In the genomic region with DNA sequence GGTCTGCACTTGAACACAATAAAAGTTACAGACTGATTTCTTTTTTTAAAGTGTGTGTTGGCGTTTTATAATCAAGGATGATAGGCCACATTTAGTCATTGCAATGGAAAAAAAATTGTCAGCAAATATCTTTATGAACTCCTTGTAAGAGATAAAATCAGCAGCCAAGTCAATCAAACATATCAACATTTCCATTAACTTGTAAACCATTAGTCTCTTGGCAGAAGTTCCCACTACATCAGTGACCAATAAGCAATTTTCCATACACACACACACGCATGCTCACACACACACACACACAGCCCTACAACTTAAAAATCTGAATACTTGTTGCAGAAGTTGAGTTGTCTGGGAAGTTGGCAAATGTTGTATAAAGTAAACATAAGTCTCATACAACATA, we compare ENCODE assay signal across 22 cellular contexts.
DNase-seq lines count a peak whose midpoint lies in the region; ATAC-seq, FAIRE-seq and TF ChIP-seq lines count a peak whose summit lies in the region.
"Had no signal": no experiment of that assay in that cellular context is flagged by ENCODE, and none has a peak within 500 bp of the region (broad histone marks: within the 10 kb centered on the region; RNA-seq: fewer than 3 reads in every experiment).

No MANE protein-coding gene starts in this region.

- H3K27me3 Mint-ChIP-seq in activated T-helper 17 cell treated with anti-CD3 and anti-CD28 coated beads, Interleukin-2, amount 50 U/mL, for 72 hours, result no peaks in the 10 kb centered on the region
- H3K27me3 Mint-ChIP-seq: B cell; CD4-positive, alpha-beta T cell had no signal

- H3K4me1 Mint-ChIP-seq in activated T-helper 17 cell treated with anti-CD3 and anti-CD28 coated beads, Interleukin-2, amount 50 U/mL, for 72 hours, result no peaks in the 10 kb centered on the region
- H3K4me1 Mint-ChIP-seq: B cell had no signal

- no peaks in the 10 kb centered on the region for H3K9me3 Mint-ChIP-seq in activated T-helper 17 cell treated with anti-CD3 and anti-CD28 coated beads, Interleukin-2, amount 50 U/mL, for 72 hours
- H3K9me3 Mint-ChIP-seq: CD4-positive, alpha-beta T cell; CD8-positive, alpha-beta T cell had no signal

- DNase-seq in GM12892 (ENCODE audit: insufficient read length) (no peak), M059J (ENCODE audit: low read depth) (peak; percentile 21), nucleus accumbens (lab: John Stamatoyannopoulos, UW) (no peak)
- DNase-seq: AML-193; Caco-2; Calu3; CD4-positive, alpha-beta T cell; CD8-positive, alpha-beta T cell; DMS79 treated with DMSO at 0.1 percent for 48 hours; GF-D8 had no signal

- TF ChIP-seq CTCF in 22Rv1 (IDR thresholded peaks at IDR 0.05), result no peak

- H3K27ac Mint-ChIP-seq in activated T-helper 17 cell treated with anti-CD3 and anti-CD28 coated beads, Interleukin-2, amount 50 U/mL, for 72 hours, result no peak overlapping the region
- H3K27ac Mint-ChIP-seq: B cell; CD4-positive, alpha-beta T cell; CD8-positive, alpha-beta T cell had no signal

- H3K36me3 Mint-ChIP-seq in activated T-helper 17 cell treated with anti-CD3 and anti-CD28 coated beads, Interleukin-2, amount 50 U/mL, for 72 hours (ENCODE audit: low read depth), result no peaks in the 10 kb centered on the region
- H3K36me3 Mint-ChIP-seq: CD8-positive, alpha-beta T cell had no signal

- H3K27ac ChIP-seq in 22Rv1, result peak overlapping the region; percentile 51
- H3K27ac ChIP-seq: A549; BLaER1 treated with 17β-estradiol and CSF1 and Interleukin-3, amounts not matched to agents 10 nM and 100 nM; C4-2B had no signal

- TF ChIP-seq POLR2A in GM12892 (IDR thresholded peaks at IDR 0.05; ENCODE audit: low read depth, low read length), result no peak

- no peak for ATAC-seq in GM18909 (IDR thresholded peaks at IDR 0.05; ENCODE audit: poor library complexity, unreplicated experiment)
- ATAC-seq in activated T-helper 17 cell treated with anti-CD3 and anti-CD28 coated beads, Interleukin-2, amount 50 U/mL, for 72 hours (replicated peaks), result no peak
- ATAC-seq: A549; CD8-positive, alpha-beta T cell had no signal

- no peak overlapping the region for H3K4me3 Mint-ChIP-seq in activated T-helper 17 cell treated with anti-CD3 and anti-CD28 coated beads, Interleukin-2, amount 50 U/mL, for 72 hours
- H3K4me3 Mint-ChIP-seq: B cell; CD4-positive, alpha-beta T cell; CD8-positive, alpha-beta T cell had no signal

- peak; percentile 9 for FAIRE-seq in GM12892 (lab: Jason Lieb, UNC)
- FAIRE-seq: A549, D721Med, G401.6, GM12891, GM18507, GM19239 had no signal
